In the genomic region with DNA sequence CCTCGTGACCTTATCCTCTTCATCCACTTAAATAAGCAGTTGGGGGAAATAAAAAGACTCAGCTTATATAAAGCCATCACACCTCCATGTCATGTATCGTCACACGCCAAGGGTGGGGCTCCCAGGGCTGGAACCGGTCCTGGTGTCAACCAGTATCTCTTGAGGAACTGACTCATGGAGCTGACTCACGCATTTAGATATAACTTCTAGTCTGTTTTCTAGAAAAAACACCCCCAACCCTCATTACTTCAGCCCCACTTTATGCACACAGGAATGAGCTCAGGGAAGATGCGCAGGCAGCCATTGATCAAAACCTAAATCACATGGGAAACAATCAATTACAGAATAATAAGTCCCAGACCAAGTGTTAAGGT, we compare ENCODE assay signal across 10 cellular contexts. TPM values are rescaled to one million over a fixed set of nuclear protein-coding genes. Genes with fewer than 3 reads are reported as not detected.
DNase-seq lines count a peak whose midpoint lies in the region; ATAC-seq, FAIRE-seq and TF ChIP-seq lines count a peak whose summit lies in the region.
"Had no signal": no experiment of that assay in that cellular context is flagged by ENCODE, and none has a peak within 500 bp of the region (broad histone marks: within the 10 kb centered on the region; RNA-seq: fewer than 3 reads in every experiment).

No MANE protein-coding gene starts in this region.

- H3K9me1 ChIP-seq in keratinocyte (ENCODE audit: control insufficient read depth, extremely low read depth, insufficient read depth, low read length): no peaks in the 10 kb centered on the region

- H3K4me2 ChIP-seq in keratinocyte (ENCODE audit: control insufficient read depth, extremely low read depth, insufficient read depth, low read depth, low read length): peak overlapping the region; percentile 88

- peak overlapping the region; percentile 32 to 72 (median 34) for H3K4me3 ChIP-seq in keratinocyte (ENCODE audit: control insufficient read depth in 2 of 3, extremely low read depth in 1 of 3, insufficient read depth in 2 of 3, low read depth in 1 of 3, low read length in 3 of 3)
- peak overlapping the region in 1 of 4 donors; percentile 17 for H3K4me3 ChIP-seq in stomach

- DNase-seq in Right ventricle myocardium superior (no peak), Right ventricle myocardium inferior (ENCODE audit: missing footprints) (no peak), keratinocyte (ENCODE audit: low read depth, low spot score) (peak; percentile 78), stomach (peak; percentile 58), NCI-H345 (lab: John Stamatoyannopoulos, UW) (no peak)
- DNase-seq in activated T-helper 9 cell treated with anti-CD3 and anti-CD28 coated beads, Interleukin-2, amount 50 U/mL, for 16 hours (ENCODE audit: low read depth): peak; percentile 17

- ATAC-seq in Right ventricle myocardium superior (ENCODE audit: poor library complexity): peak; percentile 23
- no peak for ATAC-seq in Right ventricle myocardium inferior
- ATAC-seq in GM21360 (IDR thresholded peaks at IDR 0.05; ENCODE audit: unreplicated experiment): no peak
- no peak for ATAC-seq in GM21576 (IDR thresholded peaks at IDR 0.05; ENCODE audit: unreplicated experiment)

- TF ChIP-seq EP300 in stomach (IDR thresholded peaks at IDR 0.05): no peak

- no peaks in the 10 kb centered on the region for H3K79me2 ChIP-seq in keratinocyte (ENCODE audit: control insufficient read depth, insufficient read depth, low read length)

- peak overlapping the region; percentile 88 for H3K27ac ChIP-seq in keratinocyte (ENCODE audit: control insufficient read depth, insufficient read depth, low read length)
- H3K27ac ChIP-seq in stomach: peak overlapping the region in 1 of 5 donors; percentile 18

- H3K4me1 ChIP-seq in keratinocyte (ENCODE audit: control insufficient read depth, extremely low read depth, insufficient read depth, low read length) (peaks cover 18% of the 10 kb centered on the region), stomach (peaks cover 11 to 18% (median 17%) of the 10 kb centered on the region in 4 donors)

- TF ChIP-seq POLR2A in stomach (IDR thresholded peaks at IDR 0.05): no peak

- intact Hi-C loops in Right ventricle myocardium superior (cut with DNase I) (no loop called here), Right ventricle myocardium inferior (cut with DNase I) (no loop called here), stomach (cut with DNase I; ENCODE audit: low total_unique reads) (no loop called here)

- H4K20me1 ChIP-seq in keratinocyte (ENCODE audit: control insufficient read depth, extremely low read depth, insufficient read depth, low read length): no peaks in the 10 kb centered on the region

- peak; percentile 94 for FAIRE-seq in keratinocyte (lab: Jason Lieb, UNC)

- 43 to 54% (median 51%) methylated on average over 6 of the region's 6 CpGs for WGBS in stomach, 5 donors

- no peaks in the 10 kb centered on the region for H3K27me3 ChIP-seq in keratinocyte (ENCODE audit: control insufficient read depth, extremely low read depth, insufficient read depth, low read length)
- H3K27me3 ChIP-seq in stomach: peaks cover 0 to 36% (median 0%) of the 10 kb centered on the region in 3 donors

- peak overlapping the region; percentile 85 for H2AFZ ChIP-seq in keratinocyte (ENCODE audit: control insufficient read depth, low read length)

- H3K9me3 ChIP-seq in keratinocyte (ENCODE audit: control insufficient read depth, low read depth, low read length): no peaks in the 10 kb centered on the region
- H3K9me3 ChIP-seq in stomach: no peaks in the 10 kb centered on the region

- dilution Hi-C loops in keratinocyte (cut with MboI; ENCODE audit: extremely low pct_ligation_motif_present, low sequenced_read_pairs): no loop called here

- H3K36me3 ChIP-seq in keratinocyte (ENCODE audit: control insufficient read depth in 2 of 2, extremely low read depth in 1 of 2, insufficient read depth in 2 of 2, low read length in 2 of 2) (no peaks in the 10 kb centered on the region), stomach (no peaks in the 10 kb centered on the region)

- H3K9ac ChIP-seq in keratinocyte (ENCODE audit: control insufficient read depth, extremely low read depth, insufficient read depth, low read length): peak overlapping the region; percentile 87

- TF ChIP-seq CTCF in keratinocyte (optimal IDR thresholded peaks at IDR 0.05 in 1 of 3, IDR thresholded peaks at IDR 0.05 in 1 of 3, conservative IDR thresholded peaks at IDR 0.05 in 1 of 3; ENCODE audit: extremely low read depth in 1 of 3, insufficient read depth in 2 of 3, low read length in 3 of 3) (no peak), stomach (IDR thresholded peaks at IDR 0.05) (no peak)

RNA-seq across cellular contexts. Expression of a gene that starts 6.9 kb away (rescaled TPM):
- total RNA-seq in Right ventricle myocardium superior (0.16 TPM), Right ventricle myocardium inferior (0.24 TPM), stomach (1 to 10 TPM in 3 of 5 donors, under 1 TPM in 1, not detected in 1; 0.43 to 4.1 (median 2.0) TPM)
- polyA plus RNA-seq in keratinocyte (1.7 to 2.1 TPM (median 1.9 TPM) in 3 replicates), stomach (1 to 10 TPM; 1.2 to 2.1 (median 1.4) TPM)
- 5.1 TPM for polyA plus RNA-seq in keratinocyte (2011; ENCODE audit: low read depth)
- polyA plus RNA-seq in keratinocyte (2011; cell fraction: cytosol; rRNA removed): 1.1 and 1.4 TPM in 2 replicates
- 2.6 and 3.3 TPM in 2 replicates for polyA plus RNA-seq in keratinocyte (2011; cell fraction: nucleus; rRNA removed)
- 2.1 and 10.3 TPM in 2 replicates for polyA plus RNA-seq in keratinocyte (2012; ENCODE audit: low replicate concordance)
- 1.4 to 3.5 TPM (median 2.7 TPM) in 3 replicates for polyA minus RNA-seq in keratinocyte
- 0.77 TPM for polyA minus RNA-seq in keratinocyte (2011; cell fraction: cytosol; rRNA and poly(A)+ RNA removed)
- 1.0 and 1.5 TPM in 2 replicates for polyA minus RNA-seq in keratinocyte (2011; cell fraction: nucleus; rRNA and poly(A)+ RNA removed)
- total RNA-seq: CD4-positive, CD25-positive, alpha-beta regulatory T cell; T-helper 2 cell treated with Interferon-gamma antibody and Interleukin-4, amounts not matched to agents 100 ng/mL and 5 ng/mL, for 36 hours had no signal
- polyA plus RNA-seq: CD4-positive, CD25-positive, alpha-beta regulatory T cell had no signal

RNA-seq across cellular contexts. Expression of a gene that starts 37.2 kb away (rescaled TPM):
- total RNA-seq in Right ventricle myocardium superior: 2.8 TPM
- total RNA-seq in Right ventricle myocardium inferior: 2.8 TPM
- 2.8 to 3.9 TPM (median 3.4 TPM) in 3 replicates for polyA plus RNA-seq in keratinocyte
- polyA plus RNA-seq in keratinocyte (2011; ENCODE audit: low read depth): 1.1 TPM
- polyA plus RNA-seq in keratinocyte (2011; cell fraction: cytosol; rRNA removed): 2.0 and 2.5 TPM in 2 replicates
- polyA plus RNA-seq in keratinocyte (2011; cell fraction: nucleus; rRNA removed): 4.8 and 5.6 TPM in 2 replicates
- polyA plus RNA-seq in keratinocyte (2012; ENCODE audit: low replicate concordance): 2.3 and 2.9 TPM in 2 replicates
- polyA minus RNA-seq in keratinocyte: 4.8 to 5.5 TPM (median 5.3 TPM) in 3 replicates
- 4.2 TPM for polyA minus RNA-seq in keratinocyte (2011; cell fraction: cytosol; rRNA and poly(A)+ RNA removed)
- 3.6 and 4.3 TPM in 2 replicates for polyA minus RNA-seq in keratinocyte (2011; cell fraction: nucleus; rRNA and poly(A)+ RNA removed)
- total RNA-seq in stomach: 1 to 10 TPM in 3 of 5 donors, under 1 TPM in 1, not detected in 1; 0.45 to 6.1 (median 4.2) TPM
- 1 to 10 TPM in 1 of 3 donors, under 1 TPM in 2; 0.31 to 1.1 (median 0.87) TPM for polyA plus RNA-seq in stomach

RNA-seq across cellular contexts. Expression of a gene that starts 37.9 kb away (rescaled TPM):
- total RNA-seq in Right ventricle myocardium superior (396 TPM), Right ventricle myocardium inferior (403 TPM), stomach (1 to 10 TPM in 2 of 5 donors, under 1 TPM in 2, not detected in 1; 0.14 to 1.8 (median 1.1) TPM)
- polyA plus RNA-seq in keratinocyte (0.49 to 1.0 TPM (median 0.98 TPM) in 3 replicates), stomach (under 1 TPM; 0.12 to 0.18 (median 0.15) TPM)
- 0.84 TPM for polyA plus RNA-seq in keratinocyte (2011; ENCODE audit: low read depth)
- polyA plus RNA-seq in keratinocyte (2011; cell fraction: cytosol; rRNA removed): 0.67 and 1.1 TPM in 2 replicates
- 2.2 and 2.6 TPM in 2 replicates for polyA plus RNA-seq in keratinocyte (2011; cell fraction: nucleus; rRNA removed)
- 1.4 and 1.6 TPM in 2 replicates for polyA plus RNA-seq in keratinocyte (2012; ENCODE audit: low replicate concordance)
- polyA minus RNA-seq in keratinocyte: 1.1 to 1.3 TPM (median 1.2 TPM) in 3 replicates
- polyA minus RNA-seq in keratinocyte (2011; cell fraction: cytosol; rRNA and poly(A)+ RNA removed): 0.77 TPM
- polyA minus RNA-seq in keratinocyte (2011; cell fraction: nucleus; rRNA and poly(A)+ RNA removed): 1.8 and 2.5 TPM in 2 replicates
- total RNA-seq: CD4-positive, CD25-positive, alpha-beta regulatory T cell; T-helper 2 cell treated with Interferon-gamma antibody and Interleukin-4, amounts not matched to agents 100 ng/mL and 5 ng/mL, for 36 hours had no signal
- polyA plus RNA-seq: CD4-positive, CD25-positive, alpha-beta regulatory T cell had no signal

Comparison
In these comparisons a context has a peak if more than half of its experiments do, and no peak if none do; other contexts are left out.
1. DNase-seq: peak in activated T-helper 9 cell treated with anti-CD3 and anti-CD28 coated beads, Interleukin-2, amount 50 U/mL, for 16 hours (single experiment), keratinocyte (single experiment) and stomach (single experiment); none in Right ventricle myocardium superior (single experiment), Right ventricle myocardium inferior (single experiment) and NCI-H345 (single experiment).
2. RNA of a gene that starts 37.9 kb away (total RNA-seq): 403 TPM in Right ventricle myocardium inferior (single experiment) and 396 TPM in Right ventricle myocardium superior (single experiment); 0.14 to 1.8 TPM in stomach; every median in the first group is over 100 times any median in the second.